1 cellular context compared by ENCODE assay signal in the genomic region with DNA sequence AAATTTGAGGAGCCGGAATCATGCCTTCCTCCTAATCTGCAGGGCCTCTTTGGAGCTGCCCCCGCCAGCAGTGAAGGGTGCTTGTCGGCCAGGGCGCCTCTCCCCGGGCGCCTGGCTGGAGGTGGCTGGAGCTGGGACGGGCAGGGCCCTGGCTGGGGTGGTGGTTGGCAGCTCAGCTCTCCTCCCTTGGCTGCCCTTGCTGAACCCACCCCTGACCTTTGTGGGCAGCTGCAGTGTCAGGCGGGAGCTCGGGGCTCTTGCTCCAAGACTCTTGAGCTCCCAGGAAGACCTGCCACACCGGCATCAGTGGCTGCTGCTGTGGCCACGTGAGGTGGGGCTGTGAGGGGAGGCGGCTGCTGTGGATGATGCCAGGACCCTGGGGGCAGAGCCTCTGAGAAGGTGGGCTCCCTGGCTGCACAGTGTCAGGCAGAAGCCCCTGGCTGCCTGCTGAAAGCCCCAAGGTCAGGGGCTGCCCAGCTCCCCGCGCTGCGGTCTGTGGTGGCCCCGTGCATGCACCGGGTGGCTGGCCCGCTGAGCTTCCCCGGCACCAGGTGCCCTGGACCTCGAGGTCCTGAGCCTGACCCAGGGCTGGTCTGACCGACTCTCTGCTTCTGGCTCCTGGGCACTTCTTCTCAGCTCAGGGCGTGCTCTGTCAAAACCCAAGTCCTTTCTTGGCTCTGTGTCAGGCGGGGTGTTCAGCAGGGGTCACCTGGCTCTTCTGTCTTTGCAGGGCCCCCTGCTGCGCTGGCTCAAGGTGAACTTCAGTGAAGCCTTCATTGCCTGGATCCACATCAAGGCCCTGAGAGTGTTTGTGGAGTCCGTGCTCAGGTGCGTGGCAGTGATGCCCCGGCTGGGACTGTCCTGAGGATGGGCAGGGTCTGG.
TF ChIP-seq lines count a peak whose summit lies in the region.

No MANE protein-coding gene starts in this region.

TF ChIP-seq in GM12878, 131 proteins besides CTCF, POLR2A, EP300 and RAD21 (continued from another document):
- TF ChIP-seq, protein P1, sequence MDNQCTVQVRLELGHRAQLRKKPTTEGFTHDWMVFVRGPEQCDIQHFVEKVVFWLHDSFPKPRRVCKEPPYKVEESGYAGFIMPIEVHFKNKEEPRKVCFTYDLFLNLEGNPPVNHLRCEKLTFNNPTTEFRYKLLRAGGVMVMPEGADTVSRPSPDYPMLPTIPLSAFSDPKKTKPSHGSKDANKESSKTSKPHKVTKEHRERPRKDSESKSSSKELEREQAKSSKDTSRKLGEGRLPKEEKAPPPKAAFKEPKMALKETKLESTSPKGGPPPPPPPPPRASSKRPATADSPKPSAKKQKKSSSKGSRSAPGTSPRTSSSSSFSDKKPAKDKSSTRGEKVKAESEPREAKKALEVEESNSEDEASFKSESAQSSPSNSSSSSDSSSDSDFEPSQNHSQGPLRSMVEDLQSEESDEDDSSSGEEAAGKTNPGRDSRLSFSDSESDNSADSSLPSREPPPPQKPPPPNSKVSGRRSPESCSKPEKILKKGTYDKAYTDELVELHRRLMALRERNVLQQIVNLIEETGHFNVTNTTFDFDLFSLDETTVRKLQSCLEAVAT (IDR thresholded peaks at IDR 0.05): no peak
- no peak for TF ChIP-seq TARDBP (IDR thresholded peaks at IDR 0.05; ENCODE audit: borderline replicate concordance)
TF ChIP-seq in GM12878: peak in this region for 0.
